ENCODE assay signal across 1 cellular context in the genomic region with DNA sequence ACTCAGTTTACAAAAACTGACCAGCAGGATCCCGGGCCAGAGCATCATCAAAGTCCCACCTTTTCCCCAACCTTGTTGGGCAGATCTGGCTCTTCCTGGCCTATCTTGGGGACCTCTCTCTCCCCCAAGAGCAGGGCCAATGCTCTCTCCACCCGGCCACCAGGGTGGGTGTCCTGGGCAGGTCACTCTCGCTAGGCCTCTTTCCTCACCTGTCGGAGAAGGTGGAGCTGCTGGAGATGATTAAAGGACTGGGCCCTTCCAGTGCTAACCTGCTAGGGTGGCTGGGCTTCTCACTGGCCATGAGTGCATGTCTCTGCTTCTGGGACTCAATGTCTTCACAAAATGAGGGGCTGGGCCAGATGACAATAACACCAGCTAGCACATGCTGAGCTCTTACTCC.
TF ChIP-seq lines count a peak whose summit lies in the region.

No MANE protein-coding gene starts in this region.

TF ChIP-seq in HepG2, 621 proteins besides CTCF, POLR2A, EP300 and RAD21:
- TF ChIP-seq HDAC6 (IDR thresholded peaks at IDR 0.05; ENCODE audit: low read depth, low read length) (no peak), GPN1 (CRISPR knock-in tag; IDR thresholded peaks at IDR 0.05; ENCODE audit: borderline replicate concordance) (no peak), SMYD3 (CRISPR knock-in tag; IDR thresholded peaks at IDR 0.05) (no peak), ZNF549 (CRISPR knock-in tag; IDR thresholded peaks at IDR 0.05) (no peak), HMGXB3 (CRISPR knock-in tag; IDR thresholded peaks at IDR 0.05; ENCODE audit: borderline replicate concordance) (no peak), MNT (IDR thresholded peaks at IDR 0.05) (no peak), ZFP36L1 (CRISPR knock-in tag; IDR thresholded peaks at IDR 0.05) (no peak), ZBTB7B (CRISPR knock-in tag; IDR thresholded peaks at IDR 0.05) (no peak), SAP130 (CRISPR knock-in tag; IDR thresholded peaks at IDR 0.05; ENCODE audit: low read depth) (no peak), TCF7 (IDR thresholded peaks at IDR 0.05; ENCODE audit: low read depth) (no peak), NR2C2 (CRISPR knock-in tag; IDR thresholded peaks at IDR 0.05; ENCODE audit: borderline replicate concordance) (no peak), TFDP2 (CRISPR knock-in tag; IDR thresholded peaks at IDR 0.05) (no peak), ZNF629 (CRISPR knock-in tag; conservative IDR thresholded peaks at IDR 0.05) (no peak), HNRNPL (IDR thresholded peaks at IDR 0.05; ENCODE audit: low read depth, low read length) (no peak), RARA (CRISPR knock-in tag; IDR thresholded peaks at IDR 0.05) (no peak), HNRNPLL (IDR thresholded peaks at IDR 0.05; ENCODE audit: low read depth, low read length, poor library complexity, severe bottlenecking) (no peak), MTF2 (CRISPR knock-in tag; IDR thresholded peaks at IDR 0.05; ENCODE audit: borderline replicate concordance) (no peak), ZNF430 (CRISPR knock-in tag; IDR thresholded peaks at IDR 0.05) (no peak)
